8 cellular contexts compared by ENCODE assay signal in genomic region chr20:34834459-34834893, GRCh38. TPM values are rescaled to one million over a fixed set of nuclear protein-coding genes. Genes with fewer than 3 reads are reported as not detected.
A peak's percentile ranks its signal among the peaks of the same experiment; 100 is the strongest.
DNase-seq lines count a peak whose midpoint lies in the region; TF ChIP-seq lines count a peak whose summit lies in the region.

No MANE protein-coding gene starts in this region.

- H3K4me2 ChIP-seq in OCI-LY3 (ENCODE audit: low read length) = peak overlapping the region; percentile 77

- H3K9me3 ChIP-seq in OCI-LY3 (ENCODE audit: insufficient read depth, low read length) (no peaks in the 10 kb centered on the region), ovary (no peaks in the 10 kb centered on the region)

- intact Hi-C loops in ovary (cut with DNase I) = loop anchor here in 2 of 4 donors (10.0 kb wide), 2 partner anchors 260 to 600 kb away; partner anchors contain the start of genes GDF5 (in 1 of the 2) and TRPC4AP (in 1 of the 2)

- H3K79me2 ChIP-seq in OCI-LY3 (ENCODE audit: low read length) = no peaks in the 10 kb centered on the region

- TF ChIP-seq EP300 in Ishikawa (IDR thresholded peaks at IDR 0.05; ENCODE audit: borderline replicate concordance) = no peak
- no peak for TF ChIP-seq EP300 in ovary (IDR thresholded peaks at IDR 0.05)

- TF ChIP-seq POLR2A in erythroblast (IDR thresholded peaks at IDR 0.05; ENCODE audit: low read length) (no peak), ovary (IDR thresholded peaks at IDR 0.05) (no peak)

- no peak overlapping the region for H3K9ac ChIP-seq in OCI-LY3 (ENCODE audit: low read length)

- WGBS in ovary, 3 donors = 19 to 35% (median 22%) methylated on average over 6 of the region's 6 CpGs

- peak overlapping the region; percentile 57 for H3K4me3 ChIP-seq in OCI-LY3 (ENCODE audit: low read length)
- H3K4me3 ChIP-seq in ovary = no peak overlapping the region

- H2AFZ ChIP-seq in OCI-LY3 (ENCODE audit: low read depth, low read length) = no peak overlapping the region

- no peak overlapping the region for H3K27ac ChIP-seq in OCI-LY3 (ENCODE audit: low read length)
- no peak overlapping the region for H3K27ac ChIP-seq in ovary

- H3K36me3 ChIP-seq in OCI-LY3 (replicated peaks; ENCODE audit: low read depth, low read length) (no peaks in the 10 kb centered on the region), ovary (no peaks in the 10 kb centered on the region)

- H4K20me1 ChIP-seq in OCI-LY3 (ENCODE audit: insufficient read depth, low read length) = no peaks in the 10 kb centered on the region

- DNase-seq in DMS114 treated with DMSO at 0.1 percent for 48 hours (lab: John Stamatoyannopoulos, UW; ENCODE audit: unreplicated experiment) (peak; percentile 20), erythroblast (lab: John Stamatoyannopoulos, UW) (peak; percentile 46 to 58), ovary (no peak), activated gamma-delta T cell treated with Interleukin-2 at 50 U/mL for 16 hours (no peak), GM19240 (ENCODE audit: insufficient read length, low spot score) (no peak)
- no peak for DNase-seq in stimulated activated CD4-positive, alpha-beta T cell treated with anti-CD3 and anti-CD28 coated beads, Interleukin-2, amount 100 ng/mL, for 24 hours

- peaks cover 40% of the 10 kb centered on the region for H3K27me3 ChIP-seq in OCI-LY3 (ENCODE audit: low read depth, low read length)
- no peaks in the 10 kb centered on the region for H3K27me3 ChIP-seq in ovary

- H3K4me1 ChIP-seq in OCI-LY3 (ENCODE audit: low read length) (no peaks in the 10 kb centered on the region), ovary (ENCODE audit: insufficient read depth) (no peaks in the 10 kb centered on the region)

- TF ChIP-seq CTCF in OCI-LY3 (IDR thresholded peaks at IDR 0.05; ENCODE audit: low read depth, low read length) = peak; percentile 62
- peak in 2 of 3 donors; percentile 34 to 41 for TF ChIP-seq CTCF in ovary (IDR thresholded peaks at IDR 0.05)

- peak; percentile 61 for TF ChIP-seq RAD21 in Ishikawa (IDR thresholded peaks at IDR 0.05; ENCODE audit: low read depth)

TF ChIP-seq in Ishikawa, 13 proteins besides CTCF, POLR2A, EP300 and RAD21:
- TF ChIP-seq NFIC (IDR thresholded peaks at IDR 0.05) = no peak
- no peak for TF ChIP-seq TEAD4 (IDR thresholded peaks at IDR 0.05)
- TF ChIP-seq, protein P1, sequence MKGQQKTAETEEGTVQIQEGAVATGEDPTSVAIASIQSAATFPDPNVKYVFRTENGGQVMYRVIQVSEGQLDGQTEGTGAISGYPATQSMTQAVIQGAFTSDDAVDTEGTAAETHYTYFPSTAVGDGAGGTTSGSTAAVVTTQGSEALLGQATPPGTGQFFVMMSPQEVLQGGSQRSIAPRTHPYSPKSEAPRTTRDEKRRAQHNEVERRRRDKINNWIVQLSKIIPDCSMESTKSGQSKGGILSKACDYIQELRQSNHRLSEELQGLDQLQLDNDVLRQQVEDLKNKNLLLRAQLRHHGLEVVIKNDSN (IDR thresholded peaks at IDR 0.05) = no peak
- no peak for TF ChIP-seq ZBTB7A (IDR thresholded peaks at IDR 0.05; ENCODE audit: low read depth)
- TF ChIP-seq TCF12 (IDR thresholded peaks at IDR 0.05; ENCODE audit: low read depth) = no peak
- TF ChIP-seq EGR1 (IDR thresholded peaks at IDR 0.05) = no peak
- TF ChIP-seq CEBPB (IDR thresholded peaks at IDR 0.05) = no peak
- no peak for TF ChIP-seq REST (IDR thresholded peaks at IDR 0.05; ENCODE audit: low read depth)
- TF ChIP-seq CREB1 (IDR thresholded peaks at IDR 0.05; ENCODE audit: low read depth) = no peak

RNA-seq across cellular contexts. Expression of gene NCOA6, which starts 9.0 kb away (rescaled TPM):
- 10 to 100 TPM; 10.5 to 31.7 (median 23.9) TPM for total RNA-seq in ovary
- polyA plus RNA-seq in ovary = 10 to 100 TPM; 14.0 to 28.6 TPM

RNA-seq across cellular contexts. Expression of gene GGT7, which starts 38.2 kb away (rescaled TPM):
- 10 to 100 TPM; 16.9 to 30.3 (median 19.5) TPM for total RNA-seq in ovary
- 10 to 100 TPM in 1 of 2 donors, 1 to 10 TPM in 1; 4.4 to 15.5 TPM for polyA plus RNA-seq in ovary

RNA-seq across cellular contexts. Expression of gene ACSS2, which starts 41.9 kb away (rescaled TPM):
- total RNA-seq in ovary = 10 to 100 TPM; 26.8 to 42.6 (median 39.1) TPM
- polyA plus RNA-seq in ovary = 10 to 100 TPM; 25.3 to 59.7 TPM

Comparison
In these comparisons a context has a peak if more than half of its experiments do, and no peak if none do; other contexts are left out.
1. DNase-seq: peak in DMS114 treated with DMSO at 0.1 percent for 48 hours (single experiment) and erythroblast (2 of 2); none in ovary (0 of 5), activated gamma-delta T cell treated with Interleukin-2 at 50 U/mL for 16 hours (single experiment), stimulated activated CD4-positive, alpha-beta T cell treated with anti-CD3 and anti-CD28 coated beads, Interleukin-2, amount 100 ng/mL, for 24 hours (0 of 2) and GM19240 (single experiment).